Comparison of ENCODE assay signal across 13 cellular contexts in the genomic region with DNA sequence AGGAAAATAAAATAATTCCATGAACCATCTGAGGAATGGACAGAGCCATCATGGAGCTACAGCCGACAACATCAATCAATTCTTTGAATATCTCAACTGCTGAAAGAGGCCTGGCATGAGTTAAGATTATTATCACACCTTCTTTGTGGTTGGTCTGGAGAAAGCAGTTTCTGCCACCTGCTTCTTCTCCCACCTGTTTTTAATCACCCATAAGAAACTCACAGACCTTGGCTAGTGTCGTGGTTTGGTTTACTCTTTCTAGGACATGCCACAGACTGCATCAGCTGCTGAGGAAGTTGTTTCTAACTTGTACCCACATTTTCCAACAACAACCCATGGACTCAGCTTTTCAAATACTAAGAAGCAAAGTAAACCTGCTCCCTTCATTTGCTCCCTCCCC.
DNase-seq lines count a peak whose midpoint lies in the region; ATAC-seq lines count a peak whose summit lies in the region.
"Had no signal": no experiment of that assay in that cellular context is flagged by ENCODE, and none has a peak within 500 bp of the region (broad histone marks: within the 10 kb centered on the region; RNA-seq: fewer than 3 reads in every experiment).

No MANE protein-coding gene starts in this region.

- ATAC-seq in GM19452 (IDR thresholded peaks at IDR 0.05; ENCODE audit: unreplicated experiment) (peak; percentile 82), HG03025 (IDR thresholded peaks at IDR 0.05; ENCODE audit: low FRiP score, unreplicated experiment) (peak; percentile 63)
- ATAC-seq in stimulated activated naive CD8-positive, alpha-beta T cell treated with anti-CD3 and anti-CD28 coated beads, Interleukin-15, Interleukin-2, amounts not matched to agents 100 U/mL and 50 U/mL, for 24 hours: peak; percentile 23

- peak; percentile 23 for DNase-seq in RPMI7951 (ENCODE audit: low read depth)
- no peak for DNase-seq in stimulated activated naive CD8-positive, alpha-beta T cell treated with anti-CD3 and anti-CD28 coated beads, Interleukin-15, Interleukin-2, amounts not matched to agents 100 U/mL and 50 U/mL, for 24 hours
- DNase-seq in DMS 273 (lab: John Stamatoyannopoulos, UW; ENCODE audit: unreplicated experiment): no peak
- DNase-seq in kidney glomerular epithelial cell (lab: John Stamatoyannopoulos, UW): no peak
- DNase-seq in SKM-1 treated with dmso at 0.1 percent for 144 hours (lab: John Stamatoyannopoulos, UW; ENCODE audit: unreplicated experiment): no peak
- DNase-seq: activated CD4-positive, alpha-beta T cell treated with anti-CD3 and anti-CD28 coated beads for 1 hour; activated CD8-positive, alpha-beta memory T cell treated with anti-CD3 and anti-CD28 coated beads, Interleukin-2, amount 50 U/mL, for 4 hours; activated naive CD4-positive, alpha-beta T cell treated with Interleukin-2 at 50 U/mL for 16 hours; AML-193; nephron progenitor cell; spleen had no signal

Comparison
In these comparisons a context has a peak if more than half of its experiments do, and no peak if none do; other contexts are left out.
1. ATAC-seq: peak in every context shown above with its lines; median percentile 82 in GM19452; 63 in HG03025; 23 in stimulated activated naive CD8-positive, alpha-beta T cell treated with anti-CD3 and anti-CD28 coated beads, Interleukin-15, Interleukin-2, amounts not matched to agents 100 U/mL and 50 U/mL, for 24 hours.